8 cellular contexts compared by ENCODE assay signal in genomic region chr7:7681191-7681935, GRCh38. TPM values are rescaled to one million over a fixed set of nuclear protein-coding genes. Genes with fewer than 3 reads are reported as not detected.
DNase-seq lines count a peak whose midpoint lies in the region; ATAC-seq, FAIRE-seq and TF ChIP-seq lines count a peak whose summit lies in the region.

No MANE protein-coding gene starts in this region.

- TF ChIP-seq CTCF in GM10248 (IDR thresholded peaks at IDR 0.05; ENCODE audit: control extremely low read depth, extremely low read depth, low read depth, missing control alignments) (peak; percentile 47), mesothelial cell of epicardium (IDR thresholded peaks at IDR 0.05; ENCODE audit: unreplicated experiment) (peak; percentile 59), tibial nerve (IDR thresholded peaks at IDR 0.05) (peak; percentile 49 to 75 (median 63))

- H3K4me1 Mint-ChIP-seq in T-helper 17 cell (peaks cover 16% of the 10 kb centered on the region), mesothelial cell of epicardium (peaks cover 21% of the 10 kb centered on the region)
- peaks cover 16 to 24% of the 10 kb centered on the region in 2 donors for H3K4me1 Mint-ChIP-seq in effector memory CD8-positive, alpha-beta T cell (ENCODE audit: low read depth in 2 of 2)

- H3K9me3 ChIP-seq in T-helper 17 cell (ENCODE audit: control insufficient read depth, low read length, poor library complexity, severe bottlenecking), result no peaks in the 10 kb centered on the region
- H3K9me3 ChIP-seq in tibial nerve, result no peaks in the 10 kb centered on the region

- peak overlapping the region; percentile 25 for H3K4me3 Mint-ChIP-seq in T-helper 17 cell
- no peak overlapping the region for H3K4me3 Mint-ChIP-seq in effector memory CD8-positive, alpha-beta T cell
- H3K4me3 Mint-ChIP-seq in mesothelial cell of epicardium, result peak overlapping the region; percentile 40

- TF ChIP-seq POLR2A in tibial nerve (IDR thresholded peaks at IDR 0.05), result no peak

- H3K27ac ChIP-seq in tibial nerve, result peak overlapping the region; percentile 1 to 83 (median 60)

- peaks cover 0 to 33% (median 4%) of the 10 kb centered on the region in 4 donors for H3K4me1 ChIP-seq in tibial nerve

- CTCF ChIA-PET in GM10248 (lab: Yijun Ruan, JAX), result interaction anchor here (0.7 to 3.0 kb wide), 55 partner anchors 10 to 544 kb away, joined by 3 to 40 read pairs (median 4); partner anchors contain the start of genes RPA3 and UMAD1

- H3K27me3 Mint-ChIP-seq in T-helper 17 cell, result no peaks in the 10 kb centered on the region
- no peaks in the 10 kb centered on the region for H3K27me3 Mint-ChIP-seq in effector memory CD8-positive, alpha-beta T cell
- no peaks in the 10 kb centered on the region for H3K27me3 Mint-ChIP-seq in mesothelial cell of epicardium (ENCODE audit: low read depth)

- no peak for TF ChIP-seq EP300 in tibial nerve (IDR thresholded peaks at IDR 0.05)

- no peaks in the 10 kb centered on the region for H3K27me3 ChIP-seq in tibial nerve

- FAIRE-seq in A204.1 (lab: Jason Lieb, UNC), result peak; percentile 97

- no peaks in the 10 kb centered on the region for H3K9me3 Mint-ChIP-seq in effector memory CD8-positive, alpha-beta T cell
- peaks cover 14% of the 10 kb centered on the region for H3K9me3 Mint-ChIP-seq in mesothelial cell of epicardium

- 28 to 32% methylated on average over 7 of the region's 7 CpGs for WGBS in tibial nerve, 2 donors

- ATAC-seq in HG02610 (IDR thresholded peaks at IDR 0.05; ENCODE audit: unreplicated experiment) (peak; percentile 86), T-helper 17 cell (peak; percentile 90)
- ATAC-seq in effector memory CD8-positive, alpha-beta T cell (replicated peaks), result peak; percentile 93

- POLR2A ChIA-PET in GM10248 (lab: Yijun Ruan, JAX), result interaction anchor here (0.6 kb wide), 1 partner anchor 554 kb away, joined by 3 read pairs; no protein-coding TSS in a partner anchor

- no peaks in the 10 kb centered on the region for H3K36me3 ChIP-seq in tibial nerve

- H3K27ac Mint-ChIP-seq in T-helper 17 cell (peak overlapping the region; percentile 39), mesothelial cell of epicardium (peak overlapping the region; percentile 86)
- H3K27ac Mint-ChIP-seq in effector memory CD8-positive, alpha-beta T cell, result peak overlapping the region in 1 of 2 donors; percentile 84

- peak; percentile 22 for DNase-seq in GM10248 (ENCODE audit: extremely low spot score)
- peak; percentile 75 for DNase-seq in NCI-H146 (lab: John Stamatoyannopoulos, UW)
- DNase-seq in T-helper 17 cell, result peak in 1 of 3 donors; percentile 35
- peak; percentile 42 to 58 (median 51) for DNase-seq in effector memory CD8-positive, alpha-beta T cell
- no peak for DNase-seq in mesothelial cell of epicardium (ENCODE audit: low spot score in 2 of 2, unreplicated experiment in 2 of 2)
- DNase-seq in tibial nerve (ENCODE audit: low spot score in 2 of 2), result peak in 1 of 2 donors; percentile 92

- H3K4me3 ChIP-seq in tibial nerve, result peak overlapping the region in 1 of 4 donors; percentile 13

- H3K36me3 Mint-ChIP-seq in T-helper 17 cell (ENCODE audit: low read depth), result peaks cover 3% of the 10 kb centered on the region
- no peaks in the 10 kb centered on the region for H3K36me3 Mint-ChIP-seq in effector memory CD8-positive, alpha-beta T cell (ENCODE audit: insufficient read depth)
- peaks cover 8% of the 10 kb centered on the region for H3K36me3 Mint-ChIP-seq in mesothelial cell of epicardium

RNA-seq across cellular contexts. Expression of gene RPA3, which starts 37.0 kb away (rescaled TPM):
- total RNA-seq in T-helper 17 cell (10 to 100 TPM; 27.0 to 34.9 TPM), mesothelial cell of epicardium (20.5 to 22.9 TPM (median 22.2 TPM) in 3 replicates), tibial nerve (10 to 100 TPM; 14.4 to 21.9 (median 19.2) TPM)

RNA-seq across cellular contexts. Expression of gene UMAD1, which starts 40.8 kb away (rescaled TPM):
- total RNA-seq in T-helper 17 cell (10 to 100 TPM; 10.9 to 15.0 TPM), mesothelial cell of epicardium (7.5 to 10.0 TPM (median 8.3 TPM) in 3 replicates), tibial nerve (10 to 100 TPM in 2 of 4 donors, 1 to 10 TPM in 2; 6.0 to 14.9 (median 10.2) TPM)

Comparison
In these comparisons a context has a peak if more than half of its experiments do, and no peak if none do; other contexts are left out.
1. DNase-seq: peak in GM10248 (single experiment), NCI-H146 (single experiment) and effector memory CD8-positive, alpha-beta T cell (3 of 3); none in mesothelial cell of epicardium (0 of 2).
2. H3K4me3 Mint-ChIP-seq: peak in T-helper 17 cell (single experiment) and mesothelial cell of epicardium (single experiment); none in effector memory CD8-positive, alpha-beta T cell (0 of 2).
3. Peak in every context shown above with its lines, with median percentiles within 50 percentile points of each other: CTCF ChIP-seq and ATAC-seq.